ENCODE assay signal across 8 cellular contexts in genomic region chr5:176415240-176416122, GRCh38. TPM values are rescaled to one million over a fixed set of nuclear protein-coding genes. Genes with fewer than 3 reads are reported as not detected.
DNase-seq lines count a peak whose midpoint lies in the region; ATAC-seq and TF ChIP-seq lines count a peak whose summit lies in the region.

No MANE protein-coding gene starts in this region.

- H3K27ac Mint-ChIP-seq in activated CD4-positive, alpha-beta T cell treated with anti-CD3 and anti-CD28 coated beads, Interleukin-2, amount 10 ng/mL, durations not matched to agents 7 days and 5 days: peak overlapping the region; percentile 84

- no peaks in the 10 kb centered on the region for H4K20me1 ChIP-seq in OCI-LY3 (ENCODE audit: insufficient read depth, low read length)

- peak overlapping the region; percentile 90 for H3K9ac ChIP-seq in OCI-LY3 (ENCODE audit: low read length)
- H3K9ac ChIP-seq in liver (ENCODE audit: low read depth in 1 of 2, low read length in 2 of 2): peak overlapping the region; percentile 0 to 75

- H3K27ac ChIP-seq in OCI-LY3 (ENCODE audit: low read length): no peak overlapping the region
- peak overlapping the region; percentile 88 to 95 for H3K27ac ChIP-seq in coronary artery
- peak overlapping the region; percentile 82 to 84 for H3K27ac ChIP-seq in liver (ENCODE audit: low read depth in 1 of 2, low read length in 2 of 2)
- peak overlapping the region; percentile 82 for H3K27ac ChIP-seq in thymus (ENCODE audit: low read depth)

- H3K4me1 Mint-ChIP-seq in activated CD4-positive, alpha-beta T cell treated with anti-CD3 and anti-CD28 coated beads, Interleukin-2, amount 10 ng/mL, durations not matched to agents 7 days and 5 days: peaks cover 33% of the 10 kb centered on the region

- H3K9me3 ChIP-seq in OCI-LY3 (ENCODE audit: insufficient read depth, low read length) (0 out of 2 replicates have a peak, but pooled peaks cover 4% of the 10 kb centered on the region), liver (ENCODE audit: control insufficient read depth in 4 of 4, low read length in 3 of 4) (no peaks in the 10 kb centered on the region), thymus (ENCODE audit: control insufficient read depth) (no peaks in the 10 kb centered on the region)

- H3K36me3 ChIP-seq in OCI-LY3 (replicated peaks; ENCODE audit: low read depth, low read length) (no peaks in the 10 kb centered on the region), liver (ENCODE audit: control insufficient read depth in 4 of 4, insufficient read depth in 3 of 4, low read depth in 1 of 4, low read length in 3 of 4) (peaks cover 0 to 2% (median 0%) of the 10 kb centered on the region in 4 donors), thymus (ENCODE audit: control insufficient read depth, insufficient read depth) (no peaks in the 10 kb centered on the region)

- CTCF ChIA-PET in activated CD4-positive, alpha-beta T cell treated with anti-CD3 and anti-CD28 coated beads, Interleukin-2, amount 10 ng/mL, durations not matched to agents 7 days and 5 days (lab: Charles Lee): interaction anchor here (0.9 to 3.8 kb wide), 6 partner anchors 9 to 696 kb away, joined by 3 to 26 read pairs (median 4); partner anchors contain the start of gene FAF2

- 39% methylated on average over 20 of the region's 20 CpGs for WGBS in liver
- WGBS in thymus: 69% methylated on average over 20 of the region's 20 CpGs

- H3K9me3 Mint-ChIP-seq in activated CD4-positive, alpha-beta T cell treated with anti-CD3 and anti-CD28 coated beads, Interleukin-2, amount 10 ng/mL, durations not matched to agents 7 days and 5 days: no peaks in the 10 kb centered on the region

- peak overlapping the region; percentile 89 for H3K4me2 ChIP-seq in OCI-LY3 (ENCODE audit: low read length)

- POLR2A ChIA-PET in activated CD4-positive, alpha-beta T cell treated with anti-CD3 and anti-CD28 coated beads, Interleukin-2, amount 10 ng/mL, durations not matched to agents 7 days and 5 days (lab: Charles Lee): interaction anchor here (0.6 kb wide), 1 partner anchor 590 kb away, joined by 4 read pairs; no protein-coding TSS in a partner anchor

- peak overlapping the region; percentile 89 for H2AFZ ChIP-seq in OCI-LY3 (ENCODE audit: low read depth, low read length)

- peaks cover 3% of the 10 kb centered on the region; the same call in 1 of the 2 replicates for H3K27me3 ChIP-seq in OCI-LY3 (ENCODE audit: low read depth, low read length)
- no peaks in the 10 kb centered on the region for H3K27me3 ChIP-seq in liver (ENCODE audit: control insufficient read depth in 4 of 4, insufficient read depth in 4 of 4, low read length in 3 of 4)
- H3K27me3 ChIP-seq in thymus (ENCODE audit: control insufficient read depth, insufficient read depth): no peaks in the 10 kb centered on the region

- ATAC-seq in activated CD4-positive, CD25-positive, alpha-beta regulatory T cell treated with anti-CD3 and anti-CD28 coated beads, Interleukin-2, amount 50 U/mL, for 24 hours: no peak

- peaks cover 4% of the 10 kb centered on the region for H3K27me3 Mint-ChIP-seq in activated CD4-positive, alpha-beta T cell treated with anti-CD3 and anti-CD28 coated beads, Interleukin-2, amount 10 ng/mL, durations not matched to agents 7 days and 5 days

- H3K36me3 Mint-ChIP-seq in activated CD4-positive, alpha-beta T cell treated with anti-CD3 and anti-CD28 coated beads, Interleukin-2, amount 10 ng/mL, durations not matched to agents 7 days and 5 days (ENCODE audit: low read depth): no peaks in the 10 kb centered on the region

- no peak for DNase-seq in activated CD4-positive, alpha-beta T cell treated with anti-CD3 and anti-CD28 coated beads, Interleukin-2, amount 10 ng/mL, durations not matched to agents 7 days and 5 days
- no peak for DNase-seq in activated CD4-positive, alpha-beta T cell treated with anti-CD3 and anti-CD28 coated beads, Interleukin-2, amount 50 U/mL, for 4 hours
- DNase-seq in coronary artery (ENCODE audit: low spot score): peak; percentile 83
- no peak for DNase-seq in activated gamma-delta T cell treated with Interleukin-2 at 50 U/mL for 16 hours

- TF ChIP-seq RAD21 in liver (IDR thresholded peaks at IDR 0.05): no peak

- peak overlapping the region; percentile 96 for H3K4me3 ChIP-seq in OCI-LY3 (ENCODE audit: low read length)
- H3K4me3 ChIP-seq in coronary artery: peak overlapping the region; percentile 94
- H3K4me3 ChIP-seq in liver (ENCODE audit: low read depth in 1 of 3, low read length in 3 of 3): peak overlapping the region; percentile 76 to 97 (median 91)
- H3K4me3 ChIP-seq in thymus (ENCODE audit: low read length): peak overlapping the region; percentile 56

- TF ChIP-seq CTCF in OCI-LY3 (IDR thresholded peaks at IDR 0.05; ENCODE audit: low read depth, low read length) (no peak), coronary artery (IDR thresholded peaks at IDR 0.05) (no peak), liver (IDR thresholded peaks at IDR 0.05; ENCODE audit: low read depth, low read length, missing input control) (no peak)

- peak overlapping the region; percentile 77 for H3K4me3 Mint-ChIP-seq in activated CD4-positive, alpha-beta T cell treated with anti-CD3 and anti-CD28 coated beads, Interleukin-2, amount 10 ng/mL, durations not matched to agents 7 days and 5 days

- peaks cover 15% of the 10 kb centered on the region for H3K4me1 ChIP-seq in OCI-LY3 (ENCODE audit: low read length)
- H3K4me1 ChIP-seq in liver (ENCODE audit: control insufficient read depth in 4 of 4, insufficient read depth in 4 of 4, low read length in 3 of 4): peaks cover 4 to 19% (median 11%) of the 10 kb centered on the region in 4 donors
- peaks cover 12% of the 10 kb centered on the region for H3K4me1 ChIP-seq in thymus (ENCODE audit: control insufficient read depth, insufficient read depth, low read length)

- H3K79me2 ChIP-seq in OCI-LY3 (ENCODE audit: low read length): peaks cover 6% of the 10 kb centered on the region

TF ChIP-seq in liver, 16 proteins besides CTCF, POLR2A, EP300 and RAD21 (continues in another document):
- no peak for TF ChIP-seq FOXA1 (IDR thresholded peaks at IDR 0.05)
- no peak for TF ChIP-seq JUND (IDR thresholded peaks at IDR 0.05)
- no peak for TF ChIP-seq ZBTB33 (IDR thresholded peaks at IDR 0.05)
- no peak for TF ChIP-seq RXRA (IDR thresholded peaks at IDR 0.05)
- TF ChIP-seq ATF3 (IDR thresholded peaks at IDR 0.05): no peak
- TF ChIP-seq TAF1 (conservative IDR thresholded peaks at IDR 0.05): no peak
- no peak for TF ChIP-seq GABPA (IDR thresholded peaks at IDR 0.05 in 1 of 2, conservative IDR thresholded peaks at IDR 0.05 in 1 of 2)
- no peak for TF ChIP-seq HNF4G (IDR thresholded peaks at IDR 0.05)
- no peak for TF ChIP-seq FOXA2 (IDR thresholded peaks at IDR 0.05)
- no peak for TF ChIP-seq EGR1 (IDR thresholded peaks at IDR 0.05; ENCODE audit: low read depth in 2 of 2)
- no peak for TF ChIP-seq MAX (IDR thresholded peaks at IDR 0.05)
- no peak for TF ChIP-seq YY1 (IDR thresholded peaks at IDR 0.05)

RNA-seq across cellular contexts. Expression of gene CLTB, which starts 0.9 kb away (rescaled TPM):
- total RNA-seq in activated CD4-positive, alpha-beta T cell treated with anti-CD3 and anti-CD28 coated beads, Interleukin-2, amount 10 ng/mL, durations not matched to agents 7 days and 5 days: 10 to 100 TPM; 53.8 to 65.8 TPM
- 10 to 100 TPM; 14.2 to 30.9 TPM for total RNA-seq in liver
- polyA plus RNA-seq in liver: 10 to 100 TPM; 46.2 to 49.4 TPM
- polyA plus RNA-seq in thymus: 129 TPM

RNA-seq across cellular contexts. Expression of gene HIGD2A, which starts 26.9 kb away (rescaled TPM):
- 100 to 1,000 TPM; 143 to 150 TPM for total RNA-seq in activated CD4-positive, alpha-beta T cell treated with anti-CD3 and anti-CD28 coated beads, Interleukin-2, amount 10 ng/mL, durations not matched to agents 7 days and 5 days
- 10 to 100 TPM; 18.4 to 42.6 TPM for total RNA-seq in liver
- polyA plus RNA-seq in liver (100 to 1,000 TPM in 1 of 2 donors, 10 to 100 TPM in 1; 93.0 to 127 TPM), thymus (161 TPM)

RNA-seq across cellular contexts. Expression of gene NOP16, which starts 27.1 kb away (rescaled TPM):
- total RNA-seq in activated CD4-positive, alpha-beta T cell treated with anti-CD3 and anti-CD28 coated beads, Interleukin-2, amount 10 ng/mL, durations not matched to agents 7 days and 5 days: 10 to 100 TPM; 29.1 to 34.0 TPM
- total RNA-seq in liver: 10 to 100 TPM in 1 of 2 donors, 1 to 10 TPM in 1; 6.1 to 11.1 TPM
- 10 to 100 TPM; 23.3 to 41.2 TPM for polyA plus RNA-seq in liver
- 30.6 TPM for polyA plus RNA-seq in thymus

RNA-seq across cellular contexts. Expression of gene FAF2, which starts 32.7 kb away (rescaled TPM):
- total RNA-seq in activated CD4-positive, alpha-beta T cell treated with anti-CD3 and anti-CD28 coated beads, Interleukin-2, amount 10 ng/mL, durations not matched to agents 7 days and 5 days: 10 to 100 TPM; 32.3 to 41.0 TPM
- 10 to 100 TPM; 20.1 to 28.3 TPM for total RNA-seq in liver
- polyA plus RNA-seq in liver (10 to 100 TPM; 12.7 to 12.9 TPM), thymus (17.7 TPM)

RNA-seq across cellular contexts. Expression of gene ARL10, which starts 50.2 kb away (rescaled TPM):
- total RNA-seq in activated CD4-positive, alpha-beta T cell treated with anti-CD3 and anti-CD28 coated beads, Interleukin-2, amount 10 ng/mL, durations not matched to agents 7 days and 5 days: 1 to 10 TPM; 5.4 to 7.7 TPM
- total RNA-seq in liver: 1 to 10 TPM; 2.1 to 2.2 TPM
- polyA plus RNA-seq in liver (under 1 TPM; 0.35 to 0.93 TPM), thymus (3.3 TPM)
